12 cellular contexts compared by ENCODE assay signal in the genomic region with DNA sequence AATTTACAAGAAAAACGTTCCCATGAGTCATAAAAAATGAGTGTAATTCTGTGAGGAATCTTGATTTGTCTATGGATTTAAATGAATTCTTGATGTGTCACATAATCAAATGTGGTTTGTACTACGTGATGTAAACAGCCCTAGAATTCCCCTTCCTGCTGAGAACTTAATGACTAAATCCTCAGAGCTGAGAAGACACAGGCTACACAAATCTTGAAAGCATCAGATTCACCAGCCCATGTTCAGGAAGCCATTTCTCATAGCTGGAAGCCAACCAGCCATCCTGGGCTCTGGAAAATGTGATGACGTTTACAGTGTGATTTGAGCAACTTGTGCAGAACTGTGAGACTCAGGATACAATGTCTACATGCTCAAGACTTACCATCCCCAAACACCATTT.
DNase-seq lines count a peak whose midpoint lies in the region; ATAC-seq, FAIRE-seq and TF ChIP-seq lines count a peak whose summit lies in the region.
"Had no signal": no experiment of that assay in that cellular context is flagged by ENCODE, and none has a peak within 500 bp of the region (broad histone marks: within the 10 kb centered on the region; RNA-seq: fewer than 3 reads in every experiment).

No MANE protein-coding gene starts in this region.

- no peak overlapping the region for H3K4me2 ChIP-seq in keratinocyte (ENCODE audit: control insufficient read depth, extremely low read depth, insufficient read depth, low read depth, low read length)

- H3K4me3 Mint-ChIP-seq in stimulated activated memory B cell treated with anti-CD40 and anti-IgM and Interleukin-4, amounts not matched to agents 10 μg/mL and 1 μg/mL and 100 μg/mL, for 72 hours, result no peak overlapping the region

- H3K27me3 ChIP-seq in keratinocyte (ENCODE audit: control insufficient read depth, extremely low read depth, insufficient read depth, low read length), result no peaks in the 10 kb centered on the region

- no peak overlapping the region for H3K9ac ChIP-seq in keratinocyte (ENCODE audit: control insufficient read depth, extremely low read depth, insufficient read depth, low read length)

- H3K27ac ChIP-seq in keratinocyte (ENCODE audit: control insufficient read depth, insufficient read depth, low read length), result peak overlapping the region; percentile 32
- H3K27ac ChIP-seq: WERI-Rb-1 had no signal

- H2AFZ ChIP-seq in keratinocyte (ENCODE audit: control insufficient read depth, low read length), result peak overlapping the region; percentile 34

- no peaks in the 10 kb centered on the region for H3K36me3 Mint-ChIP-seq in stimulated activated memory B cell treated with anti-CD40 and anti-IgM and Interleukin-4, amounts not matched to agents 10 μg/mL and 1 μg/mL and 100 μg/mL, for 72 hours

- no peaks in the 10 kb centered on the region for H3K9me3 Mint-ChIP-seq in stimulated activated memory B cell treated with anti-CD40 and anti-IgM and Interleukin-4, amounts not matched to agents 10 μg/mL and 1 μg/mL and 100 μg/mL, for 72 hours

- H3K4me1 Mint-ChIP-seq in stimulated activated memory B cell treated with anti-CD40 and anti-IgM and Interleukin-4, amounts not matched to agents 10 μg/mL and 1 μg/mL and 100 μg/mL, for 72 hours, result no peaks in the 10 kb centered on the region

- no peaks in the 10 kb centered on the region for H3K9me1 ChIP-seq in keratinocyte (ENCODE audit: control insufficient read depth, extremely low read depth, insufficient read depth, low read length)

- H3K36me3 ChIP-seq in keratinocyte (ENCODE audit: control insufficient read depth in 2 of 2, extremely low read depth in 1 of 2, insufficient read depth in 2 of 2, low read length in 2 of 2), result no peaks in the 10 kb centered on the region
- H3K36me3 ChIP-seq: WERI-Rb-1 had no signal

- DNase-seq in AG08396 (ENCODE audit: low spot score) (peak; percentile 81), HTR-8/SVneo (ENCODE audit: insufficient read length, low spot score) (peak; percentile 74), brain pericyte (ENCODE audit: low read depth, low spot score) (peak; percentile 8), keratinocyte (ENCODE audit: low read depth, low spot score) (peak; percentile 36), GM20000 (ENCODE audit: low spot score) (no peak)
- DNase-seq: NCI-H187 treated with DMSO at 0.1 percent for 48 hours, OCI-M1, WERI-Rb-1 had no signal

- dilution Hi-C loops in keratinocyte (cut with MboI; ENCODE audit: extremely low pct_ligation_motif_present, low sequenced_read_pairs), result no loop called here

- no peak overlapping the region for H3K27ac Mint-ChIP-seq in stimulated activated memory B cell treated with anti-CD40 and anti-IgM and Interleukin-4, amounts not matched to agents 10 μg/mL and 1 μg/mL and 100 μg/mL, for 72 hours

- no peaks in the 10 kb centered on the region for H4K20me1 ChIP-seq in keratinocyte (ENCODE audit: control insufficient read depth, extremely low read depth, insufficient read depth, low read length)

- H3K4me3 ChIP-seq in keratinocyte (ENCODE audit: control insufficient read depth in 2 of 3, extremely low read depth in 1 of 3, insufficient read depth in 2 of 3, low read depth in 1 of 3, low read length in 3 of 3), result no peak overlapping the region

- no peak for ATAC-seq in stimulated activated memory B cell treated with anti-CD40 and anti-IgM and Interleukin-4, amounts not matched to agents 10 μg/mL and 1 μg/mL and 100 μg/mL, for 72 hours
- ATAC-seq in GM19328 (IDR thresholded peaks at IDR 0.05; ENCODE audit: unreplicated experiment) (no peak), GM18873 (IDR thresholded peaks at IDR 0.05; ENCODE audit: low FRiP score, unreplicated experiment) (no peak)

- no peaks in the 10 kb centered on the region for H3K79me2 ChIP-seq in keratinocyte (ENCODE audit: control insufficient read depth, insufficient read depth, low read length)

- TF ChIP-seq CTCF in keratinocyte (optimal IDR thresholded peaks at IDR 0.05 in 1 of 3, IDR thresholded peaks at IDR 0.05 in 1 of 3, conservative IDR thresholded peaks at IDR 0.05 in 1 of 3; ENCODE audit: extremely low read depth in 1 of 3, insufficient read depth in 2 of 3, low read length in 3 of 3), result no peak
- TF ChIP-seq CTCF in GM20000 (IDR thresholded peaks at IDR 0.05; ENCODE audit: extremely low read depth, missing control alignments), result no peak

- peaks cover 2% of the 10 kb centered on the region for H3K9me3 ChIP-seq in keratinocyte (ENCODE audit: control insufficient read depth, low read depth, low read length)

- peak; percentile 83 for FAIRE-seq in HTR-8/SVneo (lab: Jason Lieb, UNC)
- FAIRE-seq in keratinocyte (lab: Jason Lieb, UNC), result peak; percentile 43
- FAIRE-seq: colon had no signal

- H3K4me1 ChIP-seq in keratinocyte (ENCODE audit: control insufficient read depth, extremely low read depth, insufficient read depth, low read length), result no peaks in the 10 kb centered on the region

- H3K27me3 Mint-ChIP-seq in stimulated activated memory B cell treated with anti-CD40 and anti-IgM and Interleukin-4, amounts not matched to agents 10 μg/mL and 1 μg/mL and 100 μg/mL, for 72 hours, result no peaks in the 10 kb centered on the region
